25 cellular contexts compared by ENCODE assay signal in genomic region chr18:51731070-51731469, GRCh38.
"Had no signal": no experiment of that assay in that cellular context is flagged by ENCODE, and none has a peak within 500 bp of the region (broad histone marks: within the 10 kb centered on the region; RNA-seq: fewer than 3 reads in every experiment).

No MANE protein-coding gene starts in this region.

- H3K9me3 ChIP-seq: ovary, psoas muscle, right lobe of liver, sigmoid colon, stomach, thoracic aorta, thyroid gland, tibial nerve, upper lobe of left lung had no signal

- H3K27me3 ChIP-seq: neural progenitor cell, ovary, right lobe of liver, sigmoid colon, stomach, thyroid gland, tibial nerve, upper lobe of left lung had no signal

- H3K4me3 ChIP-seq: neural progenitor cell, ovary, psoas muscle, right lobe of liver, sigmoid colon, stomach, thoracic aorta, thyroid gland, tibial nerve, upper lobe of left lung had no signal

- H3K36me3 ChIP-seq: neural progenitor cell, ovary, right lobe of liver, sigmoid colon, stomach, thoracic aorta, thyroid gland, tibial nerve, upper lobe of left lung had no signal

- H3K9ac ChIP-seq: neural progenitor cell, parathyroid adenoma had no signal

- H3K79me2 ChIP-seq: parathyroid adenoma had no signal

- H2AFZ ChIP-seq: neural progenitor cell, parathyroid adenoma had no signal

- H3K27ac ChIP-seq: neural progenitor cell, ovary, parathyroid adenoma, psoas muscle, right lobe of liver, sigmoid colon, stomach, thoracic aorta, thyroid gland, tibial nerve, upper lobe of left lung had no signal

- H3K4me1 ChIP-seq: neural progenitor cell, parathyroid adenoma, psoas muscle, right lobe of liver, sigmoid colon, stomach, thyroid gland, tibial nerve, upper lobe of left lung had no signal

- DNase-seq: natural killer cell; occipital lobe; ovary; posterior cingulate gyrus; psoas muscle; right cardiac atrium; right lobe of liver; sigmoid colon; small intestine; stimulated activated CD4-positive, alpha-beta T cell treated with anti-CD3 and anti-CD28 coated beads, Interleukin-15, amount 100 ng/mL, for 24 hours; stimulated activated CD4-positive, alpha-beta T cell treated with anti-CD3 and anti-CD28 coated beads, Interleukin-2, amount 100 ng/mL, for 24 hours; stimulated activated CD4-positive, alpha-beta T cell treated with anti-CD3 and anti-CD28 coated beads, Interleukin-2, amount 100 ng/mL, for 48 hours; stimulated activated CD4-positive, alpha-beta T cell treated with anti-CD3 and anti-CD28 coated beads, Interleukin-4, amount 100 ng/mL, for 24 hours; stimulated activated naive B cell treated with anti-CD40 and anti-IgM and Interleukin-4, amounts not matched to agents 10 μg/mL and 1 μg/mL and 100 μg/mL, for 72 hours; stimulated activated naive CD4-positive, alpha-beta T cell treated with Interleukin-2 at 50 U/mL for 16 hours; stomach; thyroid gland; trophoblast cell; upper lobe of left lung had no signal

- FAIRE-seq: small intestine, urothelium cell line had no signal

- ATAC-seq: natural killer cell; psoas muscle; right cardiac atrium; right lobe of liver; stimulated activated effector memory CD8-positive, alpha-beta T cell treated with anti-CD3 and anti-CD28 coated beads, Interleukin-12 subunit alpha, Interleukin-12 subunit beta, amount 100 ng/mL, for 72 hours; stimulated activated naive B cell treated with anti-CD40 and anti-IgM and Interleukin-4, amounts not matched to agents 10 μg/mL and 1 μg/mL and 100 μg/mL, for 72 hours had no signal

- H3K4me2 ChIP-seq: neural progenitor cell had no signal
